8 cellular contexts compared by ENCODE assay signal in genomic region chr1:35298464-35298863, GRCh38. TPM values are rescaled to one million over a fixed set of nuclear protein-coding genes. Genes with fewer than 3 reads are reported as not detected.
DNase-seq lines count a peak whose midpoint lies in the region; ATAC-seq and TF ChIP-seq lines count a peak whose summit lies in the region.

No MANE protein-coding gene starts in this region.

- H3F3A ChIP-seq in GM23338 (replicated peaks; ENCODE audit: low read depth), result 0 out of 2 replicates have a peak, but pooled peaks cover 4% of the 10 kb centered on the region

- TF ChIP-seq CTCF in GM23338 (conservative IDR thresholded peaks at IDR 0.05; ENCODE audit: low read depth in 2 of 2), result peak; percentile 57 to 72
- TF ChIP-seq CTCF in brain microvascular endothelial cell (IDR thresholded peaks at IDR 0.05; ENCODE audit: low read depth, low read length, missing control alignments), result peak; percentile 70
- TF ChIP-seq CTCF in testis (IDR thresholded peaks at IDR 0.05), result no peak

- intact Hi-C loops in testis (cut with DNase I; ENCODE audit: low total_unique reads), result no loop called here

- no peaks in the 10 kb centered on the region for H3K9me3 Mint-ChIP-seq in GM23338

- H3K27me3 Mint-ChIP-seq in GM23338 (ENCODE audit: insufficient read depth, low read depth, poor library complexity), result peaks cover 3% of the 10 kb centered on the region

- H3K4me1 ChIP-seq in GM23338 (ENCODE audit: insufficient read depth) (no peaks in the 10 kb centered on the region), testis (peaks cover 13% of the 10 kb centered on the region)

- peaks cover 90% of the 10 kb centered on the region for H3K79me2 ChIP-seq in GM23338 (replicated peaks; ENCODE audit: insufficient read depth)

- in situ Hi-C loops in brain microvascular endothelial cell (cut with HindIII; ENCODE audit: low pct_ligation_motif_present, low sequenced_read_pairs), result no loop called here

- no peak overlapping the region for H3K27ac Mint-ChIP-seq in GM23338

- H3K27ac ChIP-seq in GM23338 (ENCODE audit: low read depth) (peak overlapping the region; percentile 30; the same call in 1 of the 2 replicates), brain microvascular endothelial cell (no peak overlapping the region), testis (peak overlapping the region in 1 of 2 donors; percentile 51)

- H3K36me3 Mint-ChIP-seq in GM23338 (ENCODE audit: low read depth), result peaks cover 17% of the 10 kb centered on the region; the same call in 2 of the 3 replicates

- no peak overlapping the region for H2AFZ ChIP-seq in GM23338

- no peak overlapping the region for H3K4me3 Mint-ChIP-seq in GM23338

- H3K36me3 ChIP-seq in GM23338 (ENCODE audit: insufficient read depth), result 0 out of 2 replicates have a peak, but pooled peaks cover 6% of the 10 kb centered on the region
- peaks cover 7% of the 10 kb centered on the region for H3K36me3 ChIP-seq in brain microvascular endothelial cell (replicated peaks)
- no peaks in the 10 kb centered on the region for H3K36me3 ChIP-seq in testis (ENCODE audit: low read depth, missing control alignments)

- ATAC-seq in GM23338, result peak; percentile 92

- no peak overlapping the region for H3K4me2 ChIP-seq in GM23338

- 34 to 60% methylated on average over 1 to 2 of the region's 2 CpGs for WGBS in testis, 2 donors

- peaks cover 6% of the 10 kb centered on the region; the same call in 1 of the 3 replicates for H3K4me1 Mint-ChIP-seq in GM23338

- H3K27me3 ChIP-seq in GM23338 (ENCODE audit: insufficient read depth), result no peaks in the 10 kb centered on the region
- H3K27me3 ChIP-seq in brain microvascular endothelial cell (replicated peaks), result no peaks in the 10 kb centered on the region
- H3K27me3 ChIP-seq in testis, result no peaks in the 10 kb centered on the region

- H4K20me1 ChIP-seq in GM23338 (replicated peaks; ENCODE audit: insufficient read depth), result peaks cover 49% of the 10 kb centered on the region

- no peak for TF ChIP-seq POLR2A in testis (IDR thresholded peaks at IDR 0.05)

- no peaks in the 10 kb centered on the region for H3K9me2 ChIP-seq in GM23338 (ENCODE audit: insufficient read depth)

- H3K4me3 ChIP-seq in GM23338 (no peak overlapping the region), brain microvascular endothelial cell (ENCODE audit: low read depth, low read length) (no peak overlapping the region), testis (no peak overlapping the region)

- no peaks in the 10 kb centered on the region for H3K9me3 ChIP-seq in testis

- DNase-seq in SIG-M5 treated with dmso at 0.1 percent for 504 hours (lab: John Stamatoyannopoulos, UW; ENCODE audit: unreplicated experiment) (peak; percentile 16), SIG-M5 (lab: John Stamatoyannopoulos, UW) (no peak), GM23338 (ENCODE audit: low spot score) (peak; percentile 77), OCI-M1 (lab: John Stamatoyannopoulos, UW) (peak; percentile 49), brain microvascular endothelial cell (peak; percentile 29), islet precursor cell (peak; percentile 62), testis (peak; percentile 55), SW 1271 (lab: John Stamatoyannopoulos, UW) (no peak)

TF ChIP-seq in GM23338, 12 proteins besides CTCF, POLR2A, EP300 and RAD21:
- no peak for TF ChIP-seq EZH2phosphoT487 (IDR thresholded peaks at IDR 0.05; ENCODE audit: unreplicated experiment)
- TF ChIP-seq ZNF331 (CRISPR knock-in tag; IDR thresholded peaks at IDR 0.05; ENCODE audit: low read depth), result no peak
- no peak for TF ChIP-seq STAT1 (IDR thresholded peaks at IDR 0.05; ENCODE audit: unreplicated experiment)
- TF ChIP-seq REST (IDR thresholded peaks at IDR 0.05; ENCODE audit: unreplicated experiment), result no peak
- no peak for TF ChIP-seq POLR2AphosphoS5 (IDR thresholded peaks at IDR 0.05; ENCODE audit: low read depth)
- TF ChIP-seq ZNF462 (CRISPR knock-in tag; IDR thresholded peaks at IDR 0.05), result no peak
- no peak for TF ChIP-seq EZH2 (IDR thresholded peaks at IDR 0.05; ENCODE audit: low read depth, unreplicated experiment)
- TF ChIP-seq JUNB (IDR thresholded peaks at IDR 0.05; ENCODE audit: unreplicated experiment), result no peak
- TF ChIP-seq ZNF114 (CRISPR knock-in tag; IDR thresholded peaks at IDR 0.05), result no peak

RNA-seq across cellular contexts. Expression of gene ZMYM4, which starts 30.0 kb away (rescaled TPM):
- total RNA-seq in GM23338 (2014; rRNA removed; shearing (Covaris generic)), result 44.9 and 65.4 TPM in 2 replicates
- polyA plus RNA-seq in GM23338 (2016; fragmentation: Nextera tagmentation; extraction: Ambion mirVana) (62.1 and 68.5 TPM in 2 replicates), testis (ENCODE audit: insufficient read depth, low read depth, low replicate concordance) (68.6 TPM)
- total RNA-seq in testis, result 10 to 100 TPM; 63.5 to 73.5 TPM

Comparison
In these comparisons a context has a peak if more than half of its experiments do, and no peak if none do; other contexts are left out.
1. DNase-seq: peak in SIG-M5 treated with dmso at 0.1 percent for 504 hours (single experiment), GM23338 (single experiment), OCI-M1 (single experiment), brain microvascular endothelial cell (single experiment), islet precursor cell (single experiment) and testis (single experiment); none in SIG-M5 (single experiment) and SW 1271 (0 of 2).
2. CTCF ChIP-seq: peak in GM23338 (2 of 2) and brain microvascular endothelial cell (single experiment); none in testis (0 of 3).